In the genomic region with DNA sequence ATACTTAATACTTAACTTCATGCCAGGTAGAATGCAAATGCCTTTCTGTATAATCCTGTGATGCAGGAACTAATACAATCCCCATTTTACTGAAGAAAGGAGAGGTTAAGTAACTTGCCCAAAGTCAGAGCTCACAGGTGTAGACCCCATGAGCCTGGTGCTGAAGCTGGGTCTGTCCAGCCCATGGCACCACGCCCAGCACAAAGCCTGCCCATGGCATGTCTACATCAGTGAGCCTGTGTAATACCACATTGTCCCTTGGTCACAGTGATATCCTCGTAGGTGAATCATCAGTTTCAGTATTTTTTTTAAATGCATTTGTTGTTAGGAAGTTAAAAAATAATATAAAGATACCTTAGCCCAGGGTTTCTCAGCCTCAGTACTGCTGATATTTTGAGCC, we compare ENCODE assay signal across 8 cellular contexts. TPM values are rescaled to one million over a fixed set of nuclear protein-coding genes. Genes with fewer than 3 reads are reported as not detected.
A peak's percentile ranks its signal among the peaks of the same experiment; 100 is the strongest.
DNase-seq lines count a peak whose midpoint lies in the region; ATAC-seq, FAIRE-seq and TF ChIP-seq lines count a peak whose summit lies in the region.

No MANE protein-coding gene starts in this region.

- FAIRE-seq in astrocyte (lab: Jason Lieb, UNC) = no peak

- H3K27ac ChIP-seq in astrocyte (ENCODE audit: low read depth, low read length) (peak overlapping the region; percentile 89), neural progenitor cell (no peak overlapping the region)

- H3K27me3 Mint-ChIP-seq in astrocyte (ENCODE audit: low read depth, unreplicated experiment) (no peaks in the 10 kb centered on the region), neural progenitor cell (ENCODE audit: insufficient read depth, low read depth) (no peaks in the 10 kb centered on the region), progenitor cell of endocrine pancreas (no peaks in the 10 kb centered on the region)

- H3F3A ChIP-seq in neural progenitor cell (ENCODE audit: low read depth) = peaks cover 8% of the 10 kb centered on the region

- H3K36me3 ChIP-seq in astrocyte (ENCODE audit: insufficient read depth, low read length) (peaks cover 4% of the 10 kb centered on the region), neural progenitor cell (no peaks in the 10 kb centered on the region), mucosa of descending colon (ENCODE audit: low read depth) (no peaks in the 10 kb centered on the region)

- TF ChIP-seq CTCF in astrocyte (IDR thresholded peaks at IDR 0.05; ENCODE audit: insufficient read depth, low read depth, low read length) (no peak), neural progenitor cell (IDR thresholded peaks at IDR 0.05) (no peak), mucosa of descending colon (IDR thresholded peaks at IDR 0.05) (no peak), progenitor cell of endocrine pancreas (IDR thresholded peaks at IDR 0.05; ENCODE audit: unreplicated experiment) (no peak)

- H3K4me3 Mint-ChIP-seq in astrocyte (ENCODE audit: unreplicated experiment) (no peak overlapping the region), neural progenitor cell (no peak overlapping the region), progenitor cell of endocrine pancreas (ENCODE audit: low read depth) (no peak overlapping the region)

- H3K27ac Mint-ChIP-seq in astrocyte (ENCODE audit: unreplicated experiment) (peak overlapping the region; percentile 95), neural progenitor cell (peak overlapping the region; percentile 89), progenitor cell of endocrine pancreas (no peak overlapping the region)

- no peaks in the 10 kb centered on the region for H4K20me1 ChIP-seq in astrocyte (ENCODE audit: insufficient read depth, low read length)
- peaks cover 5% of the 10 kb centered on the region for H4K20me1 ChIP-seq in neural progenitor cell (ENCODE audit: low read depth)

- peaks cover 52% of the 10 kb centered on the region for H3K4me1 Mint-ChIP-seq in astrocyte (ENCODE audit: low read depth, unreplicated experiment)
- H3K4me1 Mint-ChIP-seq in neural progenitor cell = peaks cover 57% of the 10 kb centered on the region
- peaks cover 16% of the 10 kb centered on the region for H3K4me1 Mint-ChIP-seq in progenitor cell of endocrine pancreas (ENCODE audit: low read depth)

- H3K9me3 ChIP-seq in astrocyte (ENCODE audit: insufficient read depth, low read depth, low read length) (no peaks in the 10 kb centered on the region), neural progenitor cell (ENCODE audit: low read depth) (no peaks in the 10 kb centered on the region), mucosa of descending colon (no peaks in the 10 kb centered on the region)

- peak overlapping the region; percentile 87 for H3K9ac ChIP-seq in astrocyte (ENCODE audit: low read length)
- no peak overlapping the region for H3K9ac ChIP-seq in neural progenitor cell

- peak; percentile 35 for ATAC-seq in GM18909 (IDR thresholded peaks at IDR 0.05; ENCODE audit: poor library complexity, unreplicated experiment)
- ATAC-seq in mucosa of descending colon = no peak

- H3K36me3 Mint-ChIP-seq in astrocyte (ENCODE audit: low read depth, unreplicated experiment) (peaks cover 15% of the 10 kb centered on the region), neural progenitor cell (no peaks in the 10 kb centered on the region), progenitor cell of endocrine pancreas (ENCODE audit: insufficient read depth) (no peaks in the 10 kb centered on the region)

- H3K4me2 ChIP-seq in astrocyte (ENCODE audit: low read length) (peak overlapping the region; percentile 71), neural progenitor cell (no peak overlapping the region)

- H3K79me2 ChIP-seq in astrocyte (ENCODE audit: insufficient read depth, low read length) (peaks cover 12% of the 10 kb centered on the region), neural progenitor cell (ENCODE audit: low read depth) (no peaks in the 10 kb centered on the region)

- intact Hi-C loops in mucosa of descending colon (cut with DNase I, micrococcal nuclease) = no loop called here

- DNase-seq in HT-29 (ENCODE audit: low spot score) (peak; percentile 26), astrocyte (ENCODE audit: low read depth) (peak; percentile 36), neural progenitor cell (ENCODE audit: low spot score) (no peak), NCI-H524 (lab: John Stamatoyannopoulos, UW) (no peak), putamen (ENCODE audit: low spot score) (no peak), mucosa of descending colon (no peak), progenitor cell of endocrine pancreas (ENCODE audit: low spot score, unreplicated experiment) (no peak)

- H3K4me3 ChIP-seq in astrocyte (ENCODE audit: insufficient read depth, low read depth, low read length) (no peak overlapping the region), neural progenitor cell (no peak overlapping the region), mucosa of descending colon (no peak overlapping the region)

- H3K9me3 Mint-ChIP-seq in astrocyte (ENCODE audit: unreplicated experiment) (no peaks in the 10 kb centered on the region), neural progenitor cell (no peaks in the 10 kb centered on the region), progenitor cell of endocrine pancreas (ENCODE audit: low read depth) (no peaks in the 10 kb centered on the region)

- H2AFZ ChIP-seq in astrocyte (ENCODE audit: low read depth, low read length) (no peak overlapping the region), neural progenitor cell (replicated peaks) (no peak overlapping the region)

- H3K4me1 ChIP-seq in astrocyte (ENCODE audit: insufficient read depth, low read length) (peaks cover 56% of the 10 kb centered on the region), neural progenitor cell (peaks cover 30% of the 10 kb centered on the region), mucosa of descending colon (ENCODE audit: low read depth) (peaks cover 54% of the 10 kb centered on the region)

- H3K27me3 ChIP-seq in astrocyte (ENCODE audit: insufficient read depth, low read length) = no peaks in the 10 kb centered on the region
- H3K27me3 ChIP-seq in neural progenitor cell = no peaks in the 10 kb centered on the region

RNA-seq across cellular contexts. Expression of a gene that starts 44.5 kb away (rescaled TPM):
- total RNA-seq in HT-29 (2014; rRNA removed; shearing (Covaris generic)) = 21.2 and 23.5 TPM in 2 replicates
- total RNA-seq in astrocyte = 13.1 and 16.4 TPM in 2 replicates
- total RNA-seq in neural progenitor cell (ENCODE audit: low replicate concordance) = 15.5 and 16.5 TPM in 2 replicates
- total RNA-seq in mucosa of descending colon = 10 to 100 TPM; 26.4 to 36.3 (median 34.5) TPM
- 14.2 and 14.8 TPM in 2 replicates for total RNA-seq in progenitor cell of endocrine pancreas

Comparison
In these comparisons a context has a peak if more than half of its experiments do, and no peak if none do; other contexts are left out.
1. DNase-seq: peak in HT-29 (single experiment) and astrocyte (single experiment); none in neural progenitor cell (single experiment), NCI-H524 (0 of 2), putamen (single experiment), mucosa of descending colon (0 of 3) and progenitor cell of endocrine pancreas (single experiment).